15 cellular contexts compared by ENCODE assay signal in the genomic region with DNA sequence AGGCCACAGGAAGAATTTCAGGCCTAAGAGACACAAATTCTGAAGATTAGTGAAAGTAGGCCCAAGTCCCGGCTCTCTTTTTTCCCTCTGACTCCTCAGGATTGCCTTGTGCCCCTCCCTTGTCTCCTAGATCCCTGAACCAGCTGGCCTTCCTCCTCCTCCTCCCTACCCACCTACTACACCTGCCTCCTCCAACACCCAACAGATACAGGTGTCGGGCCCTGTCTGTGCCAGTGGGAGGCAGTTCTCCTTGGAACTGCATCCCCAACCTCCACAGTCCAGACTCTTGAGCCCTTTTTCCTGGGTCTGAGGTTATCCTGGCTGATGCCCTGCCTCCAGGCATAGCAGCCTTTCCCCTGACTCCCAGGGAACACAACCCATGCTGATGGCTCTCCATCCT. TPM values are rescaled to one million over a fixed set of nuclear protein-coding genes. Genes with fewer than 3 reads are reported as not detected.
"Had no signal": no experiment of that assay in that cellular context is flagged by ENCODE, and none has a peak within 500 bp of the region (broad histone marks: within the 10 kb centered on the region; RNA-seq: fewer than 3 reads in every experiment).

No MANE protein-coding gene starts in this region.

- H3K4me3 ChIP-seq: lung, vagina had no signal

- H3K36me3 ChIP-seq: vagina had no signal

- H3K27ac Mint-ChIP-seq: activated naive CD4-positive, alpha-beta T cell treated with anti-CD3 and anti-CD28 coated beads, Interleukin-2, amount 50 U/mL, for 72 hours; naive B cell had no signal

- H3K27ac ChIP-seq: vagina had no signal

- H3K9me3 Mint-ChIP-seq: activated naive CD4-positive, alpha-beta T cell treated with anti-CD3 and anti-CD28 coated beads, Interleukin-2, amount 50 U/mL, for 72 hours; activated T-cell treated with anti-CD3 and anti-CD28 coated beads, Interleukin-2, amount 50 U/mL, for 4 hours; naive B cell had no signal

- H3K36me3 Mint-ChIP-seq: activated naive CD4-positive, alpha-beta T cell treated with anti-CD3 and anti-CD28 coated beads, Interleukin-2, amount 50 U/mL, for 72 hours; naive B cell had no signal

- H3K27me3 ChIP-seq: vagina had no signal

- H3K9me3 ChIP-seq: gastroesophageal sphincter, vagina had no signal

- DNase-seq: activated effector memory CD4-positive, alpha-beta T cell treated with anti-CD3 and anti-CD28 coated beads, Interleukin-2, amount 50 U/mL, for 16 hours; activated T-cell treated with anti-CD3 and anti-CD28 coated beads, Interleukin-2, amount 50 U/mL, for 4 hours; naive B cell; occipital lobe; stimulated activated CD4-positive, alpha-beta T cell treated with anti-CD3 and anti-CD28 coated beads, Interleukin-2, amount 100 ng/mL, for 48 hours; stimulated activated CD8-positive, alpha-beta memory T cell treated with anti-CD3 and anti-CD28 coated beads, Interleukin-4, amount 100 ng/mL, for 48 hours; stimulated activated naive CD8-positive, alpha-beta T cell treated with anti-CD3 and anti-CD28 coated beads, Interleukin-15, Interleukin-2, amounts not matched to agents 100 U/mL and 50 U/mL, for 24 hours had no signal

- ATAC-seq: activated CD4-positive, CD25-positive, alpha-beta regulatory T cell treated with anti-CD3 and anti-CD28 coated beads, Interleukin-2, amount 50 U/mL, for 24 hours; activated naive CD4-positive, alpha-beta T cell treated with anti-CD3 and anti-CD28 coated beads, Interleukin-2, amount 50 U/mL, for 72 hours; activated T-cell treated with anti-CD3 and anti-CD28 coated beads, Interleukin-2, amount 50 U/mL, for 4 hours; stimulated activated naive CD8-positive, alpha-beta T cell treated with anti-CD3 and anti-CD28 coated beads, Interleukin-15, Interleukin-2, amounts not matched to agents 100 U/mL and 50 U/mL, for 24 hours had no signal

RNA-seq across cellular contexts. Expression of gene PPP1R1A, which starts 1.8 kb away (rescaled TPM):
- total RNA-seq: activated naive CD4-positive, alpha-beta T cell treated with anti-CD3 and anti-CD28 coated beads, Interleukin-2, amount 50 U/mL, for 72 hours; activated T-cell treated with anti-CD3 and anti-CD28 coated beads, Interleukin-2, amount 50 U/mL, for 4 hours; pulmonary artery endothelial cell; T-helper 2 cell treated with Interferon-gamma antibody and Interleukin-4, amounts not matched to agents 100 ng/mL and 5 ng/mL, for 36 hours had no signal

RNA-seq across cellular contexts. Expression of gene PDE1B, which starts 37.2 kb away (rescaled TPM):
- total RNA-seq: pulmonary artery endothelial cell had no signal

RNA-seq across cellular contexts. Expression of gene LACRT, which starts 48.1 kb away (rescaled TPM):
- total RNA-seq: activated naive CD4-positive, alpha-beta T cell treated with anti-CD3 and anti-CD28 coated beads, Interleukin-2, amount 50 U/mL, for 72 hours; activated T-cell treated with anti-CD3 and anti-CD28 coated beads, Interleukin-2, amount 50 U/mL, for 4 hours; aorta; gastroesophageal sphincter; lung; occipital lobe; pulmonary artery endothelial cell; T-helper 2 cell treated with Interferon-gamma antibody and Interleukin-4, amounts not matched to agents 100 ng/mL and 5 ng/mL, for 36 hours; vagina had no signal
